Comparison of ENCODE assay signal across 8 cellular contexts in genomic region chr19:1929051-1929742, GRCh38. TPM values are rescaled to one million over a fixed set of nuclear protein-coding genes. Genes with fewer than 3 reads are reported as not detected.
DNase-seq lines count a peak whose midpoint lies in the region; ATAC-seq, FAIRE-seq and TF ChIP-seq lines count a peak whose summit lies in the region.

No MANE protein-coding gene starts in this region.

- peak overlapping the region in 1 of 2 experiments; percentile 76 for H3K4me3 ChIP-seq in mesenchymal stem cell (ENCODE audit: insufficient read depth in 1 of 2, low read depth in 1 of 2, low read length in 2 of 2)

- H3K4ac ChIP-seq in mesenchymal stem cell (ENCODE audit: low read depth in 1 of 2, low read length in 2 of 2): no peak overlapping the region

- H2AK5ac ChIP-seq in mesenchymal stem cell (ENCODE audit: low read length, severe bottlenecking): no peak overlapping the region

- H3K9me3 ChIP-seq in mesenchymal stem cell (ENCODE audit: control insufficient read depth, low read length): no peaks in the 10 kb centered on the region

- H3K4me2 ChIP-seq in mesenchymal stem cell (ENCODE audit: low read length, poor library complexity, severe bottlenecking): peak overlapping the region; percentile 61

- peaks cover 9% of the 10 kb centered on the region for H3K4me1 ChIP-seq in mesenchymal stem cell (ENCODE audit: control insufficient read depth, insufficient read depth, low read depth, low read length)

- no peak overlapping the region for H4K91ac ChIP-seq in mesenchymal stem cell (ENCODE audit: low read length)

- TF ChIP-seq CTCF in D721Med (IDR thresholded peaks at IDR 0.05; ENCODE audit: insufficient read depth, missing control alignments): peak; percentile 79

- H2BK15ac ChIP-seq in mesenchymal stem cell (ENCODE audit: low read depth, poor library complexity, severe bottlenecking): no peak overlapping the region

- FAIRE-seq in D721Med (lab: Jason Lieb, UNC): no peak

- peak; percentile 90 for DNase-seq in D721Med (ENCODE audit: insufficient read length, low spot score)
- DNase-seq in NCI-H524 (lab: John Stamatoyannopoulos, UW): peak; percentile 63 to 86
- peak; percentile 83 to 85 for DNase-seq in activated CD4-positive, alpha-beta T cell treated with anti-CD3 and anti-CD28 coated beads, Interleukin-2, amount 50 U/mL, for 48 hours
- peak; percentile 78 for DNase-seq in effector CD4-positive, alpha-beta T cell
- peak; percentile 76 for DNase-seq in mesenchymal stem cell
- DNase-seq in stimulated activated CD8-positive, alpha-beta memory T cell treated with anti-CD3 and anti-CD28 coated beads, Interleukin-12 subunit alpha, Interleukin-12 subunit beta, amount 100 ng/mL, for 4 hours (ENCODE audit: low read depth): peak; percentile 68

- no peak overlapping the region for H3K23ac ChIP-seq in mesenchymal stem cell (ENCODE audit: low read length in 2 of 2)

- WGBS in mesenchymal stem cell: 21% methylated on average over 34 of the region's 42 CpGs

- peak overlapping the region; percentile 74 for H2AFZ ChIP-seq in mesenchymal stem cell (ENCODE audit: low read depth, low read length)

- no peak overlapping the region for H3K18ac ChIP-seq in mesenchymal stem cell (ENCODE audit: low read depth in 1 of 2, low read length in 2 of 2)

- ATAC-seq in HG02642 (IDR thresholded peaks at IDR 0.05; ENCODE audit: poor library complexity, unreplicated experiment) (peak; percentile 56), GM21529 (IDR thresholded peaks at IDR 0.05; ENCODE audit: unreplicated experiment) (no peak)

- H3K79me1 ChIP-seq in mesenchymal stem cell (replicated peaks; ENCODE audit: low read length, poor library complexity, severe bottlenecking): no peaks in the 10 kb centered on the region

- H2BK5ac ChIP-seq in mesenchymal stem cell (ENCODE audit: low read depth, low read length, poor library complexity, severe bottlenecking): no peak overlapping the region

- H3K9ac ChIP-seq in mesenchymal stem cell (ENCODE audit: low read length): peak overlapping the region; percentile 74

- no peak overlapping the region for H2BK12ac ChIP-seq in mesenchymal stem cell (ENCODE audit: low read length in 2 of 2)

- no peak overlapping the region for H3K14ac ChIP-seq in mesenchymal stem cell (ENCODE audit: low read length in 2 of 2)

- no peak overlapping the region for H2BK120ac ChIP-seq in mesenchymal stem cell (ENCODE audit: low read depth, low read length)

- peak overlapping the region; percentile 59 for H4K8ac ChIP-seq in mesenchymal stem cell (ENCODE audit: low read length)

- peaks cover 8 to 21% of the 10 kb centered on the region in 2 experiments for H3K36me3 ChIP-seq in mesenchymal stem cell (ENCODE audit: control insufficient read depth in 1 of 2, insufficient read depth in 2 of 2, low read depth in 1 of 2, low read length in 2 of 2)

- no peak overlapping the region for H3K27ac ChIP-seq in mesenchymal stem cell (ENCODE audit: low read length, poor library complexity, severe bottlenecking)

- H3K27me3 ChIP-seq in mesenchymal stem cell (ENCODE audit: control insufficient read depth in 1 of 2, insufficient read depth in 1 of 2, low read length in 2 of 2): no peaks in the 10 kb centered on the region

RNA-seq across cellular contexts. Expression of gene CSNK1G2, which starts 11.8 kb away (rescaled TPM):
- 89.1 TPM for polyA plus RNA-seq in mesenchymal stem cell (2013, experiment 1 of 2)
- polyA plus RNA-seq in mesenchymal stem cell (2013, experiment 2 of 2): 88.0 TPM

RNA-seq across cellular contexts. Expression of gene ADAT3, which starts 24.0 kb away (rescaled TPM):
- 4.9 TPM for polyA plus RNA-seq in mesenchymal stem cell (2013, experiment 1 of 2)
- 4.9 TPM for polyA plus RNA-seq in mesenchymal stem cell (2013, experiment 2 of 2)

RNA-seq across cellular contexts. Expression of gene SCAMP4, which starts 24.0 kb away (rescaled TPM):
- polyA plus RNA-seq in mesenchymal stem cell (2013, experiment 1 of 2): 66.6 TPM
- 67.9 TPM for polyA plus RNA-seq in mesenchymal stem cell (2013, experiment 2 of 2)

RNA-seq across cellular contexts. Expression of gene ABHD17A, which starts 43.9 kb away (rescaled TPM):
- polyA plus RNA-seq in mesenchymal stem cell (2013, experiment 1 of 2): 60.5 TPM
- polyA plus RNA-seq in mesenchymal stem cell (2013, experiment 2 of 2): 60.5 TPM
